In the genomic region with DNA sequence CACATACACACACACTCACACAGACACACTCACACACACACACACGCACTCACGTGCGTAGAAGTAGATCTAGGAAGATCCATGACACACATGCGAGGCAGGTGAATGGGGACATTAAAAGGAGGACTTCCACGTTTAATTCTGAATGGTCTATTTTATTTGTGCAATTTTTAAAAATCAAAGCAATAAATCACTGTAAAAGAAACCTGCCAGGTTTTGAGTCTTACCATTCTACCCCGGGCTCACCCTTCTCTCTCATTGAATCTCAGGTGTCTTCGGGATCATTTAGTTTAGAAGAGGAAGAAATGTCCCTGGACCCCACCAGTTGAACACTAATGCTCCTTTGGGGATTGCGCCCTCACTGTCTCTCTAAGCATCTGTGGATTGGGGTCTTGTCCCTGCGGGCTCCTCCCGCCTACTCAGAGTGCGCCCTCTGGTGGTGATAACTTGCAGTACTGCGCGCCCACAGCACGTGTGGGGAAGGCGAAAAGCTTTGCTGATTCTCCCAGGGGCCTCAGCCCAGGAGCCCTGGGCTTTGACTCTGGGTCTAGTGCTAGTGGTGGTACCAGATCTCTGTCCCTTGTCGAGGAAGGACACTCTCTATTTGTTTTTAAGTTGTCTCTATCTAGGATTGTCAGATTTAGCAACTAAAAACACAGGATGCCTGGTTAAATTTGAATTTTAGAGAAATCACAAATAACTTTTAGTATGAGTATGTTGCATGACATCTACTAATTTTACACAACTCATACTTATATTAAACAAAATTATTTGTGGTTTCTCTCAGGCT, we compare ENCODE assay signal across 1 cellular context.
TF ChIP-seq lines count a peak whose summit lies in the region.

No MANE protein-coding gene starts in this region.

TF ChIP-seq in HEK293, 187 proteins besides CTCF, POLR2A, EP300 and RAD21 (continued from another document):
- TF ChIP-seq, protein P1, sequence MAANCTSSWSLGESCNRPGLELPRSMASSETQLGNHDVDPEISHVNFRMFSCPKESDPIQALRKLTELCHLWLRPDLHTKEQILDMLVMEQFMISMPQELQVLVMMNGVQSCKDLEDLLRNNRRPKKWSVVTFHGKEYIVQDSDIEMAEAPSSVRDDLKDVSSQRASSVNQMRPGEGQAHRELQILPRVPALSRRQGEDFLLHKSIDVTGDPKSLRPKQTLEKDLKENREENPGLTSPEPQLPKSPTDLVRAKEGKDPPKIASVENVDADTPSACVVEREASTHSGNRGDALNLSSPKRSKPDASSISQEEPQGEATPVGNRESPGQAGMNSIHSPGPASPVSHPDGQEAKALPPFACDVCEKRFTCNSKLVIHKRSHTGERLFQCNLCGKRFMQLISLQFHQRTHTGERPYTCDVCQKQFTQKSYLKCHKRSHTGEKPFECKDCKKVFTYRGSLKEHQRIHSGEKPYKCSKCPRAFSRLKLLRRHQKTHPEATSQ (tag by site-specific recombination; IDR thresholded peaks at IDR 0.05), result no peak
TF ChIP-seq in HEK293: peak in this region for 3.
